ENCODE assay signal across 1 cellular context in the genomic region with DNA sequence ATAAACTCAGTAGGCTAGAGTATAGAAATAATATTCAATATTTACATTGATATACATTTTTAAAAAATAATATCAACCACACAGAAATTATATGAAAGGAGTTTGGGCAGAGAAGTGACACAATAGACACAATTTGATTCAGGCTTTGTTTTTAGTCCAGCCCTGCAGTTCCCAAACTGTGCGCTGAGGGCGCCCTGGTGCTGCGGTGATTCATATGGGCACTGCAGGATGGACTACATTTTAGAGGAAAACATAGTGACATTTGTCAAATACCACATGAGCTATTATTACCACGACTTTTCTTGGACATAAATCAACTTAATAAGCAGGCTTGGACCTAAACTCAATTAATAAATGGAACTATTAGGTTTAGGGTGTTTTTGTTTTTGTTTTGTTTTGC.
TF ChIP-seq lines count a peak whose summit lies in the region.

No MANE protein-coding gene starts in this region.

TF ChIP-seq in SK-N-SH treated with all-trans-retinoic acid at 6 μM for 48 hours, 23 proteins besides CTCF, POLR2A, EP300 and RAD21 (continued from another document):
- TF ChIP-seq PATZ1 (CRISPR knock-in tag; IDR thresholded peaks at IDR 0.05; ENCODE audit: borderline replicate concordance) = no peak
- TF ChIP-seq ZFP3 (CRISPR knock-in tag; IDR thresholded peaks at IDR 0.05) = no peak
- no peak for TF ChIP-seq ESRRG (CRISPR knock-in tag; IDR thresholded peaks at IDR 0.05)
- no peak for TF ChIP-seq ZFP30 (CRISPR knock-in tag; IDR thresholded peaks at IDR 0.05)
TF ChIP-seq in SK-N-SH treated with all-trans-retinoic acid at 6 μM for 48 hours: peak in this region for 0.
